25 cellular contexts compared by ENCODE assay signal in genomic region chr9:109272045-109272444, GRCh38. TPM values are rescaled to one million over a fixed set of nuclear protein-coding genes. Genes with fewer than 3 reads are reported as not detected.
"Had no signal": no experiment of that assay in that cellular context is flagged by ENCODE, and none has a peak within 500 bp of the region (broad histone marks: within the 10 kb centered on the region; RNA-seq: fewer than 3 reads in every experiment).

No MANE protein-coding gene starts in this region.

- H3K36me3 ChIP-seq: ascending aorta, brain microvascular endothelial cell, heart left ventricle had no signal

- ATAC-seq: activated CD8-positive, alpha-beta T cell treated with anti-CD3 and anti-CD28 coated beads for 36 hours; activated T-cell treated with anti-CD3 and anti-CD28 coated beads, Interleukin-2, amount 50 U/mL, for 4 hours; activated T-helper 17 cell treated with anti-CD3 and anti-CD28 coated beads, Interleukin-2, amount 50 U/mL, for 72 hours; esophagus mucosa; heart left ventricle; T-helper 17 cell had no signal

- H3K27ac ChIP-seq: ascending aorta, brain microvascular endothelial cell, coronary artery, dorsolateral prefrontal cortex, heart left ventricle had no signal

- H3K4me3 ChIP-seq: ascending aorta, coronary artery, dorsolateral prefrontal cortex, heart left ventricle had no signal

- H3K27me3 ChIP-seq: ascending aorta, brain microvascular endothelial cell, dorsolateral prefrontal cortex had no signal

- H3K4me1 ChIP-seq: ascending aorta had no signal

- H3K9me3 ChIP-seq: ascending aorta had no signal

- DNase-seq: activated CD4-positive, alpha-beta T cell treated with anti-CD3 and anti-CD28 coated beads for 1 hour; activated CD4-positive, alpha-beta T cell treated with anti-CD3 and anti-CD28 coated beads for 4 hours; activated CD4-positive, alpha-beta T cell treated with anti-CD3 and anti-CD28 coated beads, Interleukin-2, amount 50 U/mL, for 1 hour; activated CD4-positive, alpha-beta T cell treated with anti-CD3 and anti-CD28 coated beads, Interleukin-2, amount 50 U/mL, for 48 hours; activated CD8-positive, alpha-beta memory T cell treated with anti-CD3 and anti-CD28 coated beads for 24 hours; activated CD8-positive, alpha-beta T cell treated with anti-CD3 and anti-CD28 coated beads for 36 hours; activated effector memory CD4-positive, alpha-beta T cell treated with Interleukin-2 at 50 U/mL for 16 hours; activated gamma-delta T cell treated with Interleukin-2 at 50 U/mL for 16 hours; activated naive CD4-positive, alpha-beta T cell treated with anti-CD3 and anti-CD28 coated beads for 36 hours; activated naive CD8-positive, alpha-beta T cell treated with anti-CD3 and anti-CD28 coated beads, Interleukin-2, amount 10 ng/mL, durations not matched to agents 7 days and 5 days; activated T-cell treated with anti-CD3 and anti-CD28 coated beads, Interleukin-2, amount 50 U/mL, for 4 hours; brain microvascular endothelial cell; effector memory CD4-positive, alpha-beta T cell; endodermal cell; foreskin fibroblast; glutamatergic neuron; heart left ventricle; T-helper 1 cell; T-helper 17 cell; T1000 had no signal

RNA-seq across cellular contexts. Expression of gene EPB41L4B, which starts 48.8 kb away (rescaled TPM):
- total RNA-seq: activated naive CD8-positive, alpha-beta T cell treated with anti-CD3 and anti-CD28 coated beads, Interleukin-2, amount 10 ng/mL, durations not matched to agents 7 days and 5 days; ascending aorta; T-helper 17 cell had no signal
